Comparison of ENCODE assay signal across 8 cellular contexts in the genomic region with DNA sequence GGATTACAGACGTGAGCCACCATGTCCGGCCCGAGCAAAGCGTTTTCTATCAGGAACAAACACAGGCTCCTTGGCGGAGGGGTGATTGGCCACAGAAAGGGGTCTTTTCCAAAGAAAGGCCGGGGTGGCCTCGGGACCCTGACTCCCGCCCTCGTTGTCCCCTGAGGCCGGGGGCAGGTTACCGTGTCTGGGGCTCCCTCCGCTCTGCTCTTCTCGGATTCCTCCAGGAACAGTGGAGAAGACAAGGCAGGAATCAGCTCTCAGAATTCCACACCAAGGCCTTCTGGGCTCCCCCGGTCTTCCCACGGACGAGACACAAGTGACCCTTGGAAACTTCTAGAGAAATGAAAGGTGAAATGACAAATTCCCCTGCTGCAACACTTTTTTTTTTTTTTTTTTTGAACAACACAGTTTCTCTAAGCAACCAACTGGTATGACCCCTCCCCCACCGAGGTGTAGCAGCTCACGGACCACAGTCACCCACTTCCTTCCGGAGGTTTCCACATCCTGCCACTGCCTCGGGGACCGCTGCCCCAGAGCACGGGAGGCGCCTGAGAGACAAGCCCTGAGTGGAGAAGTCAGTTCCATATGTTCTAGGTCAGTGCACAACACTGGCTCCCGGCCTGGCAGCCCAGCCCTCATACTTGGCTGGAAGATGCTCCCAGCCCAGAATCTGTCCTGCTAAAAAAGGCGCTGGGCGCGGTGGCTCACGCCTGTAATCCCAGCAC. TPM values are rescaled to one million over a fixed set of nuclear protein-coding genes. Genes with fewer than 3 reads are reported as not detected.
DNase-seq lines count a peak whose midpoint lies in the region; TF ChIP-seq lines count a peak whose summit lies in the region.

No MANE protein-coding gene starts in this region.

- intact Hi-C loops in PC-9 (cut with micrococcal nuclease; ENCODE audit: unreplicated experiment): no loop called here

- no peaks in the 10 kb centered on the region for H3K9me3 ChIP-seq in duodenal mucosa (ENCODE audit: control insufficient read depth in 1 of 2, low read length in 2 of 2)
- H3K9me3 ChIP-seq in osteoblast (ENCODE audit: low read depth, low read length): no peaks in the 10 kb centered on the region
- no peaks in the 10 kb centered on the region for H3K9me3 ChIP-seq in PC-9 (ENCODE audit: insufficient read depth, low read depth)

- CTCF ChIA-PET in PC-9 (lab: Charles Lee): no interaction called here

- peak overlapping the region; percentile 62 for H3K27ac ChIP-seq in duodenal mucosa (ENCODE audit: low read depth, low read length)
- H3K27ac ChIP-seq in osteoblast (ENCODE audit: low read depth, low read length): no peak overlapping the region
- no peak overlapping the region for H3K27ac ChIP-seq in urinary bladder (ENCODE audit: low read depth)
- no peak overlapping the region for H3K27ac ChIP-seq in PC-9

- peak overlapping the region; percentile 12 to 61 for H3K9ac ChIP-seq in duodenal mucosa (ENCODE audit: low read depth in 1 of 2, low read length in 2 of 2)

- DNase-seq in Jurkat, Clone E6-1 (ENCODE audit: low read depth, low spot score): peak; percentile 99
- DNase-seq in activated CD4-positive, alpha-beta T cell treated with anti-CD3 and anti-CD28 coated beads, Interleukin-2, amount 50 U/mL, for 1 hour: peak; percentile 90
- DNase-seq in osteoblast (ENCODE audit: insufficient read length, low spot score, missing footprints) (peak; percentile 91), PC-9 (no peak), GM03348 (ENCODE audit: low spot score) (no peak)

- TF ChIP-seq CTCF in osteoblast (IDR thresholded peaks at IDR 0.05; ENCODE audit: extremely low read depth, low read depth, low read length) (no peak), PC-9 (conservative IDR thresholded peaks at IDR 0.05) (no peak)

- H4K20me1 ChIP-seq in osteoblast (ENCODE audit: insufficient read depth, low read length) (peaks cover 17% of the 10 kb centered on the region), PC-9 (ENCODE audit: insufficient read depth) (no peaks in the 10 kb centered on the region)

- H3K4me2 ChIP-seq in osteoblast (ENCODE audit: insufficient read depth, low read length) (peak overlapping the region; percentile 10), PC-9 (no peak overlapping the region)

- H3K36me3 ChIP-seq in duodenal mucosa (ENCODE audit: control insufficient read depth in 1 of 2, insufficient read depth in 2 of 2, low read length in 2 of 2) (peaks cover 0 to 5% of the 10 kb centered on the region in 2 donors), osteoblast (ENCODE audit: insufficient read depth, low read length) (peaks cover 3% of the 10 kb centered on the region), urinary bladder (ENCODE audit: insufficient read depth) (peaks cover under 1% of the 10 kb centered on the region), PC-9 (ENCODE audit: low read depth) (no peaks in the 10 kb centered on the region)

- peaks cover 13% of the 10 kb centered on the region; the same call in 1 of the 2 replicates for H3F3A ChIP-seq in PC-9 (ENCODE audit: insufficient read depth, low read depth)

- TF ChIP-seq POLR2A in GM19099 (IDR thresholded peaks at IDR 0.05; ENCODE audit: extremely low read depth, insufficient read length, low read depth): peak; percentile 80

- peaks cover 17 to 37% of the 10 kb centered on the region in 2 donors for H3K4me1 ChIP-seq in duodenal mucosa (ENCODE audit: control insufficient read depth in 1 of 2, insufficient read depth in 2 of 2, low read length in 2 of 2)
- H3K4me1 ChIP-seq in osteoblast (ENCODE audit: insufficient read depth, low read length): peaks cover 19% of the 10 kb centered on the region
- no peaks in the 10 kb centered on the region for H3K4me1 ChIP-seq in urinary bladder (ENCODE audit: insufficient read depth)
- peaks cover 26% of the 10 kb centered on the region for H3K4me1 ChIP-seq in PC-9 (replicated peaks; ENCODE audit: insufficient read depth)

- no TSS peak for BruUV-seq in PC-9 (replicated peaks; lab: Mats Ljungman, UMichigan)

- WGBS in urinary bladder: 76% methylated on average over 28 of the region's 28 CpGs

- H3K79me2 ChIP-seq in osteoblast (ENCODE audit: insufficient read depth, low read length) (peaks cover 57% of the 10 kb centered on the region), PC-9 (ENCODE audit: low read depth) (no peaks in the 10 kb centered on the region; the same call in 1 of the 2 replicates)

- H3K9me2 ChIP-seq in PC-9 (ENCODE audit: insufficient read depth): no peaks in the 10 kb centered on the region

- H3K27me3 ChIP-seq in duodenal mucosa (ENCODE audit: control insufficient read depth in 1 of 2, insufficient read depth in 2 of 2, low read length in 2 of 2) (no peaks in the 10 kb centered on the region), osteoblast (ENCODE audit: insufficient read depth, low read length) (no peaks in the 10 kb centered on the region), PC-9 (ENCODE audit: insufficient read depth, low read depth) (no peaks in the 10 kb centered on the region)

- H2AFZ ChIP-seq in osteoblast (ENCODE audit: low read length): no peak overlapping the region
- H2AFZ ChIP-seq in PC-9: no peak overlapping the region

- POLR2A ChIA-PET in PC-9 (lab: Charles Lee; ENCODE audit: unreplicated experiment): no interaction called here

- peak overlapping the region; percentile 72 for H3K4me3 ChIP-seq in Jurkat, Clone E6-1 (ENCODE audit: low read length)
- H3K4me3 ChIP-seq in duodenal mucosa (ENCODE audit: low read depth in 1 of 2, low read length in 2 of 2): peak overlapping the region; percentile 62
- no peak overlapping the region for H3K4me3 ChIP-seq in osteoblast (ENCODE audit: insufficient read depth, low read length)
- peak overlapping the region; percentile 10 for H3K4me3 ChIP-seq in urinary bladder (ENCODE audit: low read depth, low read length)
- no peak overlapping the region for H3K4me3 ChIP-seq in PC-9

RNA-seq across cellular contexts. Expression of a gene that starts 11.0 kb away (rescaled TPM):
- 31.1 TPM for polyA plus RNA-seq in Jurkat, Clone E6-1 (2012; ENCODE audit: insufficient read depth, insufficient read length)
- 34.0 and 35.1 TPM in 2 replicates for total RNA-seq in osteoblast
- 15.9 TPM for total RNA-seq in urinary bladder
- polyA plus RNA-seq in urinary bladder: 40.1 TPM
- total RNA-seq in PC-9 (2021): 22.8 and 28.9 TPM in 2 replicates

RNA-seq across cellular contexts. Expression of a gene that starts 11.6 kb away (rescaled TPM):
- polyA plus RNA-seq in Jurkat, Clone E6-1 (2012; ENCODE audit: insufficient read depth, insufficient read length): 5.1 TPM
- total RNA-seq in osteoblast (0.36 and 2.4 TPM in 2 replicates), urinary bladder (1.5 TPM), PC-9 (2021) (1.5 and 2.4 TPM in 2 replicates)
- polyA plus RNA-seq in urinary bladder: 9.2 TPM

RNA-seq across cellular contexts. Expression of a gene that starts 34.1 kb away (rescaled TPM):
- polyA plus RNA-seq in Jurkat, Clone E6-1 (2012; ENCODE audit: insufficient read depth, insufficient read length): 94.9 TPM
- total RNA-seq in osteoblast (82.5 and 84.6 TPM in 2 replicates), urinary bladder (21.5 TPM), PC-9 (2021) (132 and 166 TPM in 2 replicates)
- 144 TPM for polyA plus RNA-seq in urinary bladder

Comparison
In these comparisons a context has a peak if more than half of its experiments do, and no peak if none do; other contexts are left out.
1. DNase-seq: peak in Jurkat, Clone E6-1 (single experiment), activated CD4-positive, alpha-beta T cell treated with anti-CD3 and anti-CD28 coated beads, Interleukin-2, amount 50 U/mL, for 1 hour (single experiment) and osteoblast (single experiment); none in PC-9 (0 of 2) and GM03348 (single experiment).
2. H3K4me3 ChIP-seq: peak in Jurkat, Clone E6-1 (single experiment), duodenal mucosa (2 of 2) and urinary bladder (single experiment); none in osteoblast (single experiment) and PC-9 (single experiment).